25 cellular contexts compared by ENCODE assay signal in the genomic region with DNA sequence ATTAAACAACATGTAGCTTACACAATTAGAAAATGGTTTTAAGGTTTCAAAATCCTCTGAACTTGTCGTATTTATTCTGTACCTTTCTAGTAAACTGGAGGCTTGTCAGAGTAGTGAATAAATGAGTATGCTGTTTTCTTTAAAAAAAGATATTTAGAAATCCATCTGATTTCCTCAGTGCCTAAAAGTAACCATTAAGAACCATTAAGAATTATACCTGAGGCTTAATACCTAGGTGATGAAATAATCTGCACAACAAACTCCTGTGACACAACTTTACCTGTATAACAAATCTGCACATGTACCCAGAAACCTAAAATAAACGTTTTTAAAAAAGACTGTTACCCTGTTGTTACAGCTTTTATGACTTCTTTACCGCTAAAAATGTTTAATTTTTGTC.
DNase-seq lines count a peak whose midpoint lies in the region; ATAC-seq, FAIRE-seq and TF ChIP-seq lines count a peak whose summit lies in the region.
"Had no signal": no experiment of that assay in that cellular context is flagged by ENCODE, and none has a peak within 500 bp of the region (broad histone marks: within the 10 kb centered on the region; RNA-seq: fewer than 3 reads in every experiment).

No MANE protein-coding gene starts in this region.

- BruUV-seq in mammary epithelial cell (replicated peaks; lab: Mats Ljungman, UMichigan) (no TSS peak), MCF 10A (replicated peaks; lab: Mats Ljungman, UMichigan) (no TSS peak)

- peaks cover 23% of the 10 kb centered on the region for H3K4me1 ChIP-seq in mammary epithelial cell (ENCODE audit: insufficient read depth, low read length)
- H3K4me1 ChIP-seq in keratinocyte (ENCODE audit: control insufficient read depth, extremely low read depth, insufficient read depth, low read length), result peaks cover 22% of the 10 kb centered on the region
- H3K4me1 ChIP-seq in right lobe of liver, result no peaks in the 10 kb centered on the region
- H3K4me1 ChIP-seq: BLaER1 treated with 17β-estradiol and CSF1 and Interleukin-3, amounts not matched to agents 10 nM and 100 nM; HAP-1 had no signal

- H3K4me2 ChIP-seq in mammary epithelial cell (ENCODE audit: insufficient read depth, low read depth, low read length) (peak overlapping the region; percentile 83), keratinocyte (ENCODE audit: control insufficient read depth, extremely low read depth, insufficient read depth, low read depth, low read length) (peak overlapping the region; percentile 71)
- H3K4me2 ChIP-seq: BLaER1 treated with 17β-estradiol and CSF1 and Interleukin-3, amounts not matched to agents 10 nM and 100 nM had no signal

- no peak for FAIRE-seq in keratinocyte (lab: Jason Lieb, UNC)
- FAIRE-seq: A204.1, D721Med, GM12878, GM19239, H54 had no signal

- no peak overlapping the region for H3K27ac Mint-ChIP-seq in MCF 10A (ENCODE audit: low read depth, unreplicated experiment)
- H3K27ac Mint-ChIP-seq: CD14-positive monocyte; CD4-positive, alpha-beta T cell; CD8-positive, alpha-beta memory T cell; HFFc6 had no signal

- H3K9me3 Mint-ChIP-seq in MCF 10A (ENCODE audit: unreplicated experiment), result no peaks in the 10 kb centered on the region
- H3K9me3 Mint-ChIP-seq: CD14-positive monocyte; CD4-positive, alpha-beta T cell had no signal

- H3K9me3 ChIP-seq in mammary epithelial cell (replicated peaks; ENCODE audit: insufficient read depth, low read length), result no peaks in the 10 kb centered on the region
- no peaks in the 10 kb centered on the region for H3K9me3 ChIP-seq in keratinocyte (ENCODE audit: control insufficient read depth, low read depth, low read length)
- H3K9me3 ChIP-seq in right lobe of liver, result no peaks in the 10 kb centered on the region
- H3K9me3 ChIP-seq: BE2C; BLaER1 treated with 17β-estradiol and CSF1 and Interleukin-3, amounts not matched to agents 10 nM and 100 nM; HAP-1 had no signal

- H3K36me3 Mint-ChIP-seq in MCF 10A (ENCODE audit: insufficient read depth, unreplicated experiment), result no peaks in the 10 kb centered on the region
- H3K36me3 Mint-ChIP-seq: CD14-positive monocyte; CD8-positive, alpha-beta memory T cell had no signal

- no peaks in the 10 kb centered on the region for H3K79me2 ChIP-seq in mammary epithelial cell (ENCODE audit: insufficient read depth, low read length)
- H3K79me2 ChIP-seq in keratinocyte (ENCODE audit: control insufficient read depth, insufficient read depth, low read length), result no peaks in the 10 kb centered on the region

- TF ChIP-seq POLR2A in right lobe of liver (IDR thresholded peaks at IDR 0.05), result no peak

- DNase-seq in mammary epithelial cell, result peak; percentile 10
- no peak for DNase-seq in MCF 10A (ENCODE audit: unreplicated experiment)
- DNase-seq in epithelial cell of esophagus (ENCODE audit: low read depth), result peak; percentile 66
- no peak for DNase-seq in keratinocyte (ENCODE audit: low read depth, low spot score)
- no peak for DNase-seq in sciatic nerve (ENCODE audit: low spot score)
- DNase-seq in right lobe of liver, result no peak
- DNase-seq in mucosa of gallbladder (ENCODE audit: low spot score), result no peak
- DNase-seq: BE2C; CD4-positive, alpha-beta T cell; CD8-positive, alpha-beta memory T cell; DMS 273 treated with DMSO at 0.1 percent for 48 hours; DMS79; EL; GDM1; GOT3; HFFc6 had no signal

- POLR2A ChIA-PET in MCF 10A (lab: Yijun Ruan, JAX), result interaction anchor here (0.6 kb wide), 3 partner anchors 92 to 730 kb away, joined by 3 to 4 read pairs (median 3); no protein-coding TSS in a partner anchor

- H3K4me3 ChIP-seq in mammary epithelial cell (replicated peaks in 1 of 3; ENCODE audit: insufficient read depth in 1 of 3, low read depth in 2 of 3, low read length in 3 of 3) (peak overlapping the region in 1 of 3 experiments; percentile 5), epithelial cell of esophagus (ENCODE audit: low read length) (no peak overlapping the region), keratinocyte (ENCODE audit: control insufficient read depth in 2 of 3, extremely low read depth in 1 of 3, insufficient read depth in 2 of 3, low read depth in 1 of 3, low read length in 3 of 3) (no peak overlapping the region), right lobe of liver (no peak overlapping the region)
- H3K4me3 ChIP-seq: BLaER1 treated with 17β-estradiol and CSF1 and Interleukin-3, amounts not matched to agents 10 nM and 100 nM; GM12878; HAP-1 had no signal

- H3K9me1 ChIP-seq in keratinocyte (ENCODE audit: control insufficient read depth, extremely low read depth, insufficient read depth, low read length), result no peaks in the 10 kb centered on the region

- H4K20me1 ChIP-seq in mammary epithelial cell (ENCODE audit: insufficient read depth, low read length) (no peaks in the 10 kb centered on the region), keratinocyte (ENCODE audit: control insufficient read depth, extremely low read depth, insufficient read depth, low read length) (no peaks in the 10 kb centered on the region)
- H4K20me1 ChIP-seq: BLaER1 treated with 17β-estradiol and CSF1 and Interleukin-3, amounts not matched to agents 10 nM and 100 nM had no signal

- TF ChIP-seq CTCF in mammary epithelial cell (conservative IDR thresholded peaks at IDR 0.05 in 1 of 2, IDR thresholded peaks at IDR 0.05 in 1 of 2; ENCODE audit: extremely low read depth in 1 of 2, insufficient read depth in 1 of 2, low read depth in 1 of 2, low read length in 2 of 2) (no peak), MCF 10A (IDR thresholded peaks at IDR 0.05; ENCODE audit: unreplicated experiment) (no peak), epithelial cell of esophagus (IDR thresholded peaks at IDR 0.05; ENCODE audit: insufficient read depth, low read depth, low read length, missing control alignments) (no peak), keratinocyte (optimal IDR thresholded peaks at IDR 0.05 in 1 of 3, IDR thresholded peaks at IDR 0.05 in 1 of 3, conservative IDR thresholded peaks at IDR 0.05 in 1 of 3; ENCODE audit: extremely low read depth in 1 of 3, insufficient read depth in 2 of 3, low read length in 3 of 3) (no peak), right lobe of liver (IDR thresholded peaks at IDR 0.05) (no peak)

- H3K27me3 ChIP-seq in mammary epithelial cell (ENCODE audit: insufficient read depth, low read length), result no peaks in the 10 kb centered on the region
- H3K27me3 ChIP-seq in keratinocyte (ENCODE audit: control insufficient read depth, extremely low read depth, insufficient read depth, low read length), result no peaks in the 10 kb centered on the region
- H3K27me3 ChIP-seq in right lobe of liver, result no peaks in the 10 kb centered on the region
- H3K27me3 ChIP-seq: BE2C; BLaER1 treated with 17β-estradiol and CSF1 and Interleukin-3, amounts not matched to agents 10 nM and 100 nM had no signal

- in situ Hi-C loops in mammary epithelial cell (cut with MboI; ENCODE audit: low sequenced_read_pairs in 2 of 2), result no loop called here

- H3K9ac ChIP-seq in mammary epithelial cell (ENCODE audit: insufficient read depth, low read length), result no peak overlapping the region
- H3K9ac ChIP-seq in keratinocyte (ENCODE audit: control insufficient read depth, extremely low read depth, insufficient read depth, low read length), result no peak overlapping the region
- H3K9ac ChIP-seq: BLaER1 treated with 17β-estradiol and CSF1 and Interleukin-3, amounts not matched to agents 10 nM and 100 nM had no signal

- H3K27ac ChIP-seq in mammary epithelial cell (ENCODE audit: insufficient read depth, low read depth, low read length), result peak overlapping the region; percentile 70
- H3K27ac ChIP-seq in keratinocyte (ENCODE audit: control insufficient read depth, insufficient read depth, low read length), result peak overlapping the region; percentile 66
- no peak overlapping the region for H3K27ac ChIP-seq in right lobe of liver
- H3K27ac ChIP-seq: 22Rv1; BLaER1 treated with 17β-estradiol and CSF1 and Interleukin-3, amounts not matched to agents 10 nM and 100 nM had no signal

- no peaks in the 10 kb centered on the region for H3K27me3 Mint-ChIP-seq in MCF 10A (ENCODE audit: insufficient read depth, unreplicated experiment)
- H3K27me3 Mint-ChIP-seq: CD4-positive, alpha-beta T cell; CD8-positive, alpha-beta memory T cell had no signal

- no peak overlapping the region for H2AFZ ChIP-seq in mammary epithelial cell (ENCODE audit: low read depth, low read length)
- H2AFZ ChIP-seq in keratinocyte (ENCODE audit: control insufficient read depth, low read length), result no peak overlapping the region

- ATAC-seq in sciatic nerve, result no peak
- no peak for ATAC-seq in right lobe of liver
- ATAC-seq: GM12878 had no signal

- intact Hi-C loops in mammary epithelial cell (cut with micrococcal nuclease), result loop anchor here (10.0 kb wide), 3 partner anchors 244 to 1116 kb away; no protein-coding TSS in a partner anchor
- intact Hi-C loops in MCF 10A (cut with micrococcal nuclease), result loop anchor here (10.0 kb wide), 3 partner anchors 354 to 1116 kb away; no protein-coding TSS in a partner anchor
- intact Hi-C loops in sciatic nerve (cut with DNase I), result loop anchor here (5.0 kb wide), 1 partner anchor 196 kb away; no protein-coding TSS in a partner anchor
- intact Hi-C loops in right lobe of liver (cut with DNase I), result no loop called here

- no peak overlapping the region for H3K4me3 Mint-ChIP-seq in MCF 10A (ENCODE audit: unreplicated experiment)
- H3K4me3 Mint-ChIP-seq: CD14-positive monocyte; CD4-positive, alpha-beta T cell; CD8-positive, alpha-beta memory T cell; HFFc6 had no signal

- H3K4me1 Mint-ChIP-seq in MCF 10A (ENCODE audit: insufficient read depth, unreplicated experiment), result peaks cover 15% of the 10 kb centered on the region
- H3K4me1 Mint-ChIP-seq: CD14-positive monocyte; CD8-positive, alpha-beta memory T cell had no signal

- dilution Hi-C loops in mammary epithelial cell (cut with HindIII; ENCODE audit: low sequenced_read_pairs), result no loop called here
- dilution Hi-C loops in keratinocyte (cut with MboI; ENCODE audit: extremely low pct_ligation_motif_present, low sequenced_read_pairs), result no loop called here

- CTCF ChIA-PET in mammary epithelial cell (lab: Charles Lee; ENCODE audit: low non-redundant PET), result no interaction called here
- CTCF ChIA-PET in MCF 10A (lab: Yijun Ruan, JAX), result interaction anchor here (0.6 to 0.7 kb wide), 2 partner anchors 133 to 1298 kb away, joined by 3 read pairs; no protein-coding TSS in a partner anchor

- 45% methylated on average over 3 of the region's 3 CpGs for WGBS in mammary epithelial cell (ENCODE audit: low coverage, missing lambda C conversion rate)
- 41% methylated on average over 3 of the region's 3 CpGs for WGBS in right lobe of liver (ENCODE audit: insufficient coverage, low coverage, low lambda C conversion rate, missing lambda C conversion rate)

- H3K36me3 ChIP-seq in mammary epithelial cell (ENCODE audit: insufficient read depth, low read length) (no peaks in the 10 kb centered on the region), keratinocyte (ENCODE audit: control insufficient read depth in 2 of 2, extremely low read depth in 1 of 2, insufficient read depth in 2 of 2, low read length in 2 of 2) (no peaks in the 10 kb centered on the region), right lobe of liver (no peaks in the 10 kb centered on the region)
- H3K36me3 ChIP-seq: BE2C; BLaER1 treated with 17β-estradiol and CSF1 and Interleukin-3, amounts not matched to agents 10 nM and 100 nM; HAP-1 had no signal

Comparison
In these comparisons a context has a peak if more than half of its experiments do, and no peak if none do; other contexts are left out.
1. DNase-seq: peak in mammary epithelial cell (single experiment) and epithelial cell of esophagus (single experiment); none in MCF 10A (single experiment), keratinocyte (single experiment), sciatic nerve (single experiment), right lobe of liver (0 of 3) and mucosa of gallbladder (single experiment).
2. H3K27ac ChIP-seq: peak in mammary epithelial cell (single experiment) and keratinocyte (single experiment); none in right lobe of liver (0 of 3).
3. intact Hi-C loops: an anchor here in mammary epithelial cell (10.0 kb wide), MCF 10A (10.0 kb wide) and sciatic nerve (5.0 kb wide); none called in right lobe of liver.